In the genomic region with DNA sequence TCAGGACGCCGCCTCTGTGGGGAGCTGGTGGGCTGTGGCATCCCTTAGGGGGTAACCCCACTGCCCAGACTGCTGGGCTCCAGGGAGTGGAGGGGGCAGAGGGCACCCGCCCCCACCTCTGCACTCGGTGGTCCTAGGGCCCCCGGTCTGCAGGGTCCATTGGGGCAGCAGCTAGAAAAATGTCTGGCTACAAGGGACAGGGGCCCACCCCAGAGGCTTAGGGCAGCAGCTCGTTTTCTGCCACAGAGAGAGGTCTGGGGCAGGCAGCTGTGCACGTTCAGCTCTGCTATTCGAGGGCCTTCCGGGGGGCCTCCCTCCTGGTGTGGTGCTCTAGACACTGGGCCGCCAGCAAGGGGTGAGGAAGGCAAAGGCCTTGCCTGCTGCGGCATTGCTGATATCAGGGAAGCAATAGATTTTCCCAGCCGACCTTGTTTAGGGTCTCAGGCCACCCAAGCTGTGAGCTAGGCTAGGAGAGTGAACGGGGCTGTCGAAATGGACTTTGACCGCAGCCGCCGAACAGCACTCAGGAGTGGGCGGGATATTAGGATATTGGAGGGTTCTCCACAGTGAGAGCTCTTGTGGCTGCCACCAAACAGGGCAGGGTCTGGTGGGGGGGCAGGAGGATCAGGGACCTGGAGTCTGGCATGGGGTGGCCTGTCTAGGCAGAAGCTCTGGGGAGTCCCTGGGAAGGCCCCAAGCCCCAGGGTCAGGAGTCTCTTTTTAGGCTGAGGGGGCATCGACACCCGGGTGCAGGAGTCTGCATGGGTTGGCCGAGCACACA, we compare ENCODE assay signal across 9 cellular contexts.
A peak's percentile ranks its signal among the peaks of the same experiment; 100 is the strongest.
DNase-seq lines count a peak whose midpoint lies in the region; ATAC-seq and TF ChIP-seq lines count a peak whose summit lies in the region.
"Had no signal": no experiment of that assay in that cellular context is flagged by ENCODE, and none has a peak within 500 bp of the region (broad histone marks: within the 10 kb centered on the region; RNA-seq: fewer than 3 reads in every experiment).

No MANE protein-coding gene starts in this region.

- no peaks in the 10 kb centered on the region for H3K9me3 ChIP-seq in DND-41 (ENCODE audit: insufficient read depth, low read length, severe bottlenecking)

- no peak overlapping the region for H2AFZ ChIP-seq in DND-41 (ENCODE audit: low read depth, low read length)

- no peak for TF ChIP-seq CTCF in DND-41 (IDR thresholded peaks at IDR 0.05; ENCODE audit: borderline replicate concordance, extremely low read depth, low read length, poor library complexity, severe bottlenecking)

- H3K4me1 Mint-ChIP-seq in activated naive CD8-positive, alpha-beta T cell treated with anti-CD3 and anti-CD28 coated beads, Interleukin-2, amount 10 ng/mL, durations not matched to agents 7 days and 5 days: peaks cover 74% of the 10 kb centered on the region
- H3K4me1 Mint-ChIP-seq in natural killer cell treated with Interleukin-12 subunit alpha and Interleukin-12 subunit beta and Interleukin-15 and Interleukin-18, amount 100 ng/mL, for 72 hours (ENCODE audit: low read depth in 2 of 2): peaks cover 71 to 76% of the 10 kb centered on the region in 2 donors

- ATAC-seq in DND-41 (ENCODE audit: insufficient read depth, low read depth) (no peak), HG02759 (IDR thresholded peaks at IDR 0.05; ENCODE audit: unreplicated experiment) (peak; percentile 0), HG03521 (IDR thresholded peaks at IDR 0.05; ENCODE audit: unreplicated experiment) (no peak)
- no peak for ATAC-seq in activated naive CD8-positive, alpha-beta T cell treated with anti-CD3 and anti-CD28 coated beads, Interleukin-2, amount 10 ng/mL, durations not matched to agents 7 days and 5 days (ENCODE audit: low read depth)
- ATAC-seq in natural killer cell treated with Interleukin-12 subunit alpha and Interleukin-12 subunit beta and Interleukin-15 and Interleukin-18, amount 100 ng/mL, for 72 hours: no peak
- ATAC-seq: K562 had no signal

- peaks cover 51% of the 10 kb centered on the region for H3K4me1 ChIP-seq in DND-41 (ENCODE audit: insufficient read depth, low read length)

- peak overlapping the region; percentile 96 for H3K27ac ChIP-seq in DND-41 (ENCODE audit: low read length)

- no peaks in the 10 kb centered on the region for H3K36me3 ChIP-seq in DND-41 (ENCODE audit: insufficient read depth, low read length)

- H3K36me3 Mint-ChIP-seq in activated naive CD8-positive, alpha-beta T cell treated with anti-CD3 and anti-CD28 coated beads, Interleukin-2, amount 10 ng/mL, durations not matched to agents 7 days and 5 days: no peaks in the 10 kb centered on the region
- no peaks in the 10 kb centered on the region for H3K36me3 Mint-ChIP-seq in natural killer cell treated with Interleukin-12 subunit alpha and Interleukin-12 subunit beta and Interleukin-15 and Interleukin-18, amount 100 ng/mL, for 72 hours

- H3K4me3 Mint-ChIP-seq in activated naive CD8-positive, alpha-beta T cell treated with anti-CD3 and anti-CD28 coated beads, Interleukin-2, amount 10 ng/mL, durations not matched to agents 7 days and 5 days: peak overlapping the region; percentile 84
- peak overlapping the region; percentile 81 for H3K4me3 Mint-ChIP-seq in natural killer cell treated with Interleukin-12 subunit alpha and Interleukin-12 subunit beta and Interleukin-15 and Interleukin-18, amount 100 ng/mL, for 72 hours

- DNase-seq in DND-41 (peak; percentile 53), kidney glomerular epithelial cell (lab: John Stamatoyannopoulos, UW) (no peak), cerebellar nuclear complex (lab: John Stamatoyannopoulos, UW) (no peak), C1 segment of cervical spinal cord (lab: John Stamatoyannopoulos, UW) (no peak)
- no peak for DNase-seq in activated naive CD8-positive, alpha-beta T cell treated with anti-CD3 and anti-CD28 coated beads, Interleukin-2, amount 10 ng/mL, durations not matched to agents 7 days and 5 days
- peak; percentile 59 for DNase-seq in natural killer cell treated with Interleukin-12 subunit alpha and Interleukin-12 subunit beta and Interleukin-15 and Interleukin-18, amount 100 ng/mL, for 72 hours (ENCODE audit: low spot score)

- H3K4me2 ChIP-seq in DND-41 (ENCODE audit: insufficient read depth, low read length): peak overlapping the region; percentile 62

- no peaks in the 10 kb centered on the region for H3K79me2 ChIP-seq in DND-41 (ENCODE audit: insufficient read depth, low read length)

- no peaks in the 10 kb centered on the region for H4K20me1 ChIP-seq in DND-41 (ENCODE audit: insufficient read depth, low read length)

- POLR2A ChIA-PET in activated naive CD8-positive, alpha-beta T cell treated with anti-CD3 and anti-CD28 coated beads, Interleukin-2, amount 10 ng/mL, durations not matched to agents 7 days and 5 days (lab: Charles Lee): interaction anchor here (1.0 to 7.8 kb wide), 11 partner anchors 23 to 173 kb away, joined by 3 to 104 read pairs (median 8); a partner anchor contains a TSS

- peak overlapping the region; percentile 54 for H3K9ac ChIP-seq in DND-41 (ENCODE audit: low read depth, low read length)

- no peaks in the 10 kb centered on the region for H3K9me3 Mint-ChIP-seq in activated naive CD8-positive, alpha-beta T cell treated with anti-CD3 and anti-CD28 coated beads, Interleukin-2, amount 10 ng/mL, durations not matched to agents 7 days and 5 days
- H3K9me3 Mint-ChIP-seq in natural killer cell treated with Interleukin-12 subunit alpha and Interleukin-12 subunit beta and Interleukin-15 and Interleukin-18, amount 100 ng/mL, for 72 hours: no peaks in the 10 kb centered on the region

- H3K27me3 Mint-ChIP-seq in activated naive CD8-positive, alpha-beta T cell treated with anti-CD3 and anti-CD28 coated beads, Interleukin-2, amount 10 ng/mL, durations not matched to agents 7 days and 5 days: no peaks in the 10 kb centered on the region
- no peaks in the 10 kb centered on the region for H3K27me3 Mint-ChIP-seq in natural killer cell treated with Interleukin-12 subunit alpha and Interleukin-12 subunit beta and Interleukin-15 and Interleukin-18, amount 100 ng/mL, for 72 hours

- peak overlapping the region in 1 of 2 experiments; percentile 43; a peak in 1 of 4 replicates for H3K4me3 ChIP-seq in DND-41 (ENCODE audit: low read depth in 1 of 2, low read length in 2 of 2)
- H3K4me3 ChIP-seq: K562 had no signal

- H3K27me3 ChIP-seq in DND-41 (ENCODE audit: insufficient read depth, low read length, poor library complexity): no peaks in the 10 kb centered on the region

- peak overlapping the region; percentile 99 for H3K27ac Mint-ChIP-seq in activated naive CD8-positive, alpha-beta T cell treated with anti-CD3 and anti-CD28 coated beads, Interleukin-2, amount 10 ng/mL, durations not matched to agents 7 days and 5 days
- H3K27ac Mint-ChIP-seq in natural killer cell treated with Interleukin-12 subunit alpha and Interleukin-12 subunit beta and Interleukin-15 and Interleukin-18, amount 100 ng/mL, for 72 hours: peak overlapping the region; percentile 92 to 96

Comparison
In these comparisons a context has a peak if more than half of its experiments do, and no peak if none do; other contexts are left out.
1. DNase-seq: peak in DND-41 (single experiment) and natural killer cell treated with Interleukin-12 subunit alpha and Interleukin-12 subunit beta and Interleukin-15 and Interleukin-18, amount 100 ng/mL, for 72 hours (single experiment); none in activated naive CD8-positive, alpha-beta T cell treated with anti-CD3 and anti-CD28 coated beads, Interleukin-2, amount 10 ng/mL, durations not matched to agents 7 days and 5 days (single experiment), kidney glomerular epithelial cell (single experiment), cerebellar nuclear complex (0 of 2) and C1 segment of cervical spinal cord (0 of 14).